ENCODE assay signal across 8 cellular contexts in genomic region chr5:10761842-10762165, GRCh38. TPM values are rescaled to one million over a fixed set of nuclear protein-coding genes. Genes with fewer than 3 reads are reported as not detected.
DNase-seq lines count a peak whose midpoint lies in the region; ATAC-seq, FAIRE-seq and TF ChIP-seq lines count a peak whose summit lies in the region.

No MANE protein-coding gene starts in this region.

- H3K36me3 ChIP-seq in ascending aorta (no peaks in the 10 kb centered on the region), HepG2 (replicated peaks in 1 of 2; ENCODE audit: control insufficient read depth in 1 of 2, insufficient read depth in 2 of 2, low read length in 2 of 2) (peaks cover 2 to 22% of the 10 kb centered on the region in 2 experiments; a peak in 3 of 5 replicates), transverse colon (no peaks in the 10 kb centered on the region)

- in situ Hi-C loops in HepG2 (cut with HindIII; ENCODE audit: extremely low pct_ligation_motif_present, low pct_unique_long_range_greater_than_20kb), result no loop called here
- in situ Hi-C loops in transverse colon (cut with MboI; ENCODE audit: low pct_ligation_motif_present in 1 of 4, low pct_unique_long_range_greater_than_20kb in 1 of 4, low sequenced_read_pairs in 3 of 4), result no loop called here

- H3K27me3 ChIP-seq in ascending aorta (no peaks in the 10 kb centered on the region), HepG2 (ENCODE audit: control insufficient read depth in 1 of 2, insufficient read depth in 2 of 2, low read length in 2 of 2) (peaks cover 0 to 3% of the 10 kb centered on the region in 2 experiments; a peak in 1 of 5 replicates), transverse colon (no peaks in the 10 kb centered on the region)

- H3K4me1 ChIP-seq in ascending aorta (peaks cover 7 to 22% of the 10 kb centered on the region in 2 donors), HepG2 (ENCODE audit: insufficient read depth, low read length) (peaks cover 66% of the 10 kb centered on the region), transverse colon (peaks cover 4 to 45% (median 32%) of the 10 kb centered on the region in 4 donors)

- WGBS in HepG2 (ENCODE audit: low lambda C conversion rate), result 91% methylated on average over 7 of the region's 7 CpGs
- WGBS in transverse colon (ENCODE audit: low coverage in 1 of 2), 2 donors, result 40 to 58% methylated on average over 1 to 7 of the region's 7 CpGs

- TF ChIP-seq CTCF in ascending aorta (IDR thresholded peaks at IDR 0.05) (no peak), HepG2 (CRISPR knock-in tag; IDR thresholded peaks at IDR 0.05) (no peak), transverse colon (IDR thresholded peaks at IDR 0.05) (no peak)

- TF ChIP-seq EP300 in HepG2 (IDR thresholded peaks at IDR 0.05; ENCODE audit: low read depth in 2 of 2, low read length in 2 of 2) (no peak), HepG2 (CRISPR knock-in tag; IDR thresholded peaks at IDR 0.05; ENCODE audit: borderline replicate concordance) (no peak), transverse colon (IDR thresholded peaks at IDR 0.05; ENCODE audit: low read depth) (no peak)

- H4K20me1 ChIP-seq in HepG2 (ENCODE audit: insufficient read depth, low read length), result peaks cover 7% of the 10 kb centered on the region; the same call in 1 of the 2 replicates

- H3K27ac ChIP-seq in ascending aorta (peak overlapping the region; percentile 98 to 99), HepG2 (ENCODE audit: extremely low read length, insufficient read depth, low read length) (peak overlapping the region; percentile 67), transverse colon (peak overlapping the region; percentile 96 to 100 (median 98))

- H2AFZ ChIP-seq in HepG2 (ENCODE audit: low read length), result peak overlapping the region; percentile 60

- H3K9me3 ChIP-seq in ascending aorta, result no peaks in the 10 kb centered on the region
- H3K9me3 ChIP-seq in HepG2 (ENCODE audit: low read length), result no peaks in the 10 kb centered on the region
- H3K9me3 ChIP-seq in transverse colon, result no peaks in the 10 kb centered on the region

- intact Hi-C loops in ascending aorta (cut with DNase I), result loop anchor here (5.0 to 10.0 kb wide), 4 partner anchors 135 to 507 kb away; partner anchors contain the start of genes CCT5 and MARCHF6
- intact Hi-C loops in HepG2 (cut with micrococcal nuclease; ENCODE audit: unreplicated experiment), result no loop called here
- intact Hi-C loops in transverse colon (cut with DNase I; ENCODE audit: low total_unique reads), result no loop called here

- CTCF ChIA-PET in HepG2 (lab: Yijun Ruan, JAX; ENCODE audit: low intra/inter-chr PET ratio, low total read pairs), result no interaction called here

- TF ChIP-seq POLR2A in HepG2 (IDR thresholded peaks at IDR 0.05; ENCODE audit: insufficient read depth in 1 of 2, low read depth in 2 of 2, low read length in 2 of 2) (no peak), transverse colon (IDR thresholded peaks at IDR 0.05) (no peak)

- peak overlapping the region; percentile 70 for H3K4me2 ChIP-seq in HepG2 (ENCODE audit: low read depth, low read length)

- peak; percentile 8 for ATAC-seq in GM18519 (IDR thresholded peaks at IDR 0.05; ENCODE audit: low FRiP score, unreplicated experiment)
- peak; percentile 1 for ATAC-seq in HG03521 (IDR thresholded peaks at IDR 0.05; ENCODE audit: unreplicated experiment)
- no peak for ATAC-seq in HepG2
- no peak for ATAC-seq in GM19455 (IDR thresholded peaks at IDR 0.05; ENCODE audit: unreplicated experiment)

- H3K4me3 ChIP-seq in ascending aorta (peak overlapping the region; percentile 67 to 96), HepG2 (replicated peaks in 1 of 3; ENCODE audit: insufficient read depth in 1 of 3, low read depth in 2 of 3, low read length in 3 of 3) (peak overlapping the region; percentile 31 to 78 (median 62); a peak in 5 of 6 replicates), transverse colon (peak overlapping the region; percentile 50 to 98 (median 93))

- POLR2A ChIA-PET in HepG2 (lab: Yijun Ruan, JAX), result no interaction called here

- H3K9ac ChIP-seq in HepG2 (ENCODE audit: insufficient read depth, low read depth, low read length), result peak overlapping the region; percentile 80

- DNase-seq in ascending aorta (ENCODE audit: low spot score in 2 of 2) (no peak), HepG2 (ENCODE audit: low spot score) (no peak), transverse colon (no peak), GM19238 (ENCODE audit: insufficient read length, low spot score) (no peak), HuH-7.5 (ENCODE audit: low spot score) (no peak)

- TF ChIP-seq RAD21 in HepG2 (CRISPR knock-in tag; IDR thresholded peaks at IDR 0.05), result no peak

- H3K79me2 ChIP-seq in HepG2 (ENCODE audit: insufficient read depth, low read length), result peaks cover 37% of the 10 kb centered on the region

- no peak for FAIRE-seq in HepG2 (lab: Jason Lieb, UNC)

- BruUV-seq in HepG2 (replicated peaks; lab: Mats Ljungman, UMichigan), result no TSS peak

TF ChIP-seq in HepG2, 621 proteins besides CTCF, POLR2A, EP300 and RAD21:
- TF ChIP-seq TAF15 (IDR thresholded peaks at IDR 0.05; ENCODE audit: low read depth, low read length, poor library complexity, severe bottlenecking), result no peak
- TF ChIP-seq PHF20 (CRISPR knock-in tag; IDR thresholded peaks at IDR 0.05), result no peak
- no peak for TF ChIP-seq ZNF20 (CRISPR knock-in tag; IDR thresholded peaks at IDR 0.05)

RNA-seq across cellular contexts. Expression of gene DAP, which starts 0.8 kb away (rescaled TPM):
- total RNA-seq in ascending aorta, result 117 TPM
- 22.0 and 51.2 TPM in 2 replicates for total RNA-seq in HepG2 (2016; rRNA removed; fragmentation: Illumina TruSeq; extraction: Trizol)
- 19.5 and 20.1 TPM in 2 replicates for total RNA-seq in HepG2 (2016; cell fraction: cytosol; rRNA removed; fragmentation: Illumina TruSeq; extraction: Trizol; ENCODE audit: low read depth)
- total RNA-seq in HepG2 (2016; cell fraction: insoluble cytoplasmic fraction; rRNA removed; fragmentation: Illumina TruSeq; extraction: Trizol), result 20.5 and 51.1 TPM in 2 replicates
- 87.7 and 89.8 TPM in 2 replicates for total RNA-seq in HepG2 (2016; cell fraction: membrane; rRNA removed; fragmentation: Illumina TruSeq; extraction: Trizol)
- total RNA-seq in HepG2 (2016; cell fraction: nucleus; rRNA removed; fragmentation: Illumina TruSeq; extraction: Trizol), result 30.0 and 39.7 TPM in 2 replicates
- 54.3 and 57.5 TPM in 2 replicates for polyA plus RNA-seq in HepG2 (2011; rRNA removed)
- 82.9 and 92.2 TPM in 2 replicates for polyA plus RNA-seq in HepG2 (2011; cell fraction: cytosol; rRNA removed)
- 34.1 and 35.5 TPM in 2 replicates for polyA plus RNA-seq in HepG2 (2011; cell fraction: nucleus; rRNA removed)
- polyA plus RNA-seq in HepG2 (2012), result 98.8 and 102 TPM in 2 replicates
- 88.2 and 107 TPM in 2 replicates for polyA plus RNA-seq in HepG2 (2016; cell fraction: cytosol; fragmentation: Illumina TruSeq; extraction: Trizol; ENCODE audit: low read depth)
- polyA plus RNA-seq in HepG2 (2016; cell fraction: insoluble cytoplasmic fraction; fragmentation: Illumina TruSeq; extraction: Trizol; ENCODE audit: low read depth), result 112 and 139 TPM in 2 replicates
- 175 and 183 TPM in 2 replicates for polyA plus RNA-seq in HepG2 (2016; cell fraction: membrane; fragmentation: Illumina TruSeq; extraction: Trizol; ENCODE audit: low read depth)
- polyA plus RNA-seq in HepG2 (2016; cell fraction: nucleus; fragmentation: Illumina TruSeq; extraction: Trizol; ENCODE audit: insufficient read depth, low read depth), result 80.5 and 81.6 TPM in 2 replicates
- 58.7 and 66.7 TPM in 2 replicates for polyA minus RNA-seq in HepG2 (2011; rRNA and poly(A)+ RNA removed; ENCODE audit: low replicate concordance)
- 50.0 and 52.9 TPM in 2 replicates for polyA minus RNA-seq in HepG2 (2011; cell fraction: cytosol; rRNA and poly(A)+ RNA removed)
- 41.0 and 48.8 TPM in 2 replicates for polyA minus RNA-seq in HepG2 (2011; cell fraction: nucleus; rRNA and poly(A)+ RNA removed)
- 10 to 100 TPM; 33.6 to 71.4 (median 47.9) TPM for total RNA-seq in transverse colon

Comparison
In these comparisons a context has a peak if more than half of its experiments do, and no peak if none do; other contexts are left out.
1. ATAC-seq: peak in GM18519 (single experiment) and HG03521 (single experiment); none in HepG2 (single experiment) and GM19455 (single experiment).
2. Peak in every context shown above with its lines, with median percentiles within 50 percentile points of each other: H3K27ac ChIP-seq and H3K4me3 ChIP-seq.